ENCODE assay signal across 29 cellular contexts in genomic region chr20:11377761-11378160, GRCh38.
"Had no signal": no experiment of that assay in that cellular context is flagged by ENCODE, and none has a peak within 500 bp of the region (broad histone marks: within the 10 kb centered on the region; RNA-seq: fewer than 3 reads in every experiment).

No MANE protein-coding gene starts in this region.

- DNase-seq: hypothalamus; immature natural killer cell; kidney; left colon; left lung; lower lobe of right lung; naive thymus-derived CD8-positive, alpha-beta T cell; nucleus accumbens; pancreas; posterior cingulate gyrus; retina; right cardiac atrium; sigmoid colon; small intestine; spleen; stimulated activated CD4-positive, alpha-beta T cell treated with anti-CD3 and anti-CD28 coated beads, Interleukin-4, amount 100 ng/mL, for 24 hours; stimulated activated naive CD4-positive, alpha-beta T cell; tibial artery; trophoblast cell; upper lobe of right lung had no signal

- H3K36me3 Mint-ChIP-seq: immature natural killer cell; naive thymus-derived CD8-positive, alpha-beta T cell; stimulated activated effector memory CD8-positive, alpha-beta T cell treated with anti-CD3 and anti-CD28 coated beads, Interleukin-12 subunit alpha, Interleukin-12 subunit beta, amount 100 ng/mL, for 72 hours had no signal

- H3K27ac Mint-ChIP-seq: immature natural killer cell; nephron; stimulated activated effector memory CD8-positive, alpha-beta T cell treated with anti-CD3 and anti-CD28 coated beads, Interleukin-12 subunit alpha, Interleukin-12 subunit beta, amount 100 ng/mL, for 72 hours; stimulated activated naive CD8-positive, alpha-beta T cell treated with anti-CD3 and anti-CD28 coated beads, Interleukin-15, Interleukin-2, amounts not matched to agents 100 ng/mL and 50 ng/mL, for 24 hours had no signal

- H3K36me3 ChIP-seq: left lung, lower lobe of right lung, pancreas, prostate gland, sigmoid colon, spleen, suprapubic skin, thoracic aorta, tibial artery, upper lobe of right lung had no signal

- H3K9me3 ChIP-seq: lower lobe of right lung, pancreas, prostate gland, sigmoid colon, suprapubic skin, thoracic aorta, upper lobe of right lung had no signal

- H3K4me1 ChIP-seq: left lung, lower lobe of right lung, pancreas, prostate gland, sigmoid colon, spleen, upper lobe of right lung had no signal

- H3K4me3 Mint-ChIP-seq: immature natural killer cell; naive thymus-derived CD8-positive, alpha-beta T cell; nephron; neural crest cell; stimulated activated effector memory CD8-positive, alpha-beta T cell treated with anti-CD3 and anti-CD28 coated beads, Interleukin-12 subunit alpha, Interleukin-12 subunit beta, amount 100 ng/mL, for 72 hours; stimulated activated naive CD8-positive, alpha-beta T cell treated with anti-CD3 and anti-CD28 coated beads, Interleukin-15, Interleukin-2, amounts not matched to agents 100 ng/mL and 50 ng/mL, for 24 hours had no signal

- H3K27me3 ChIP-seq: left lung, pancreas, sigmoid colon, spleen, suprapubic skin, tibial artery, upper lobe of right lung had no signal

- H3K4me3 ChIP-seq: left lung, lower lobe of right lung, pancreas, prostate gland, sigmoid colon, spleen, suprapubic skin, thoracic aorta, tibial artery, upper lobe of right lung had no signal

- ATAC-seq: left colon; left lung; lower lobe of right lung; naive thymus-derived CD8-positive, alpha-beta T cell; pancreas; right cardiac atrium; stimulated activated effector memory CD8-positive, alpha-beta T cell treated with anti-CD3 and anti-CD28 coated beads, Interleukin-12 subunit alpha, Interleukin-12 subunit beta, amount 100 ng/mL, for 72 hours; upper lobe of right lung had no signal

- H3K27ac ChIP-seq: left lung, lower lobe of right lung, pancreas, prostate gland, sigmoid colon, spleen, suprapubic skin, thoracic aorta, tibial artery, upper lobe of right lung had no signal

- FAIRE-seq: islet of Langerhans, kidney, pancreas, small intestine, urothelium cell line had no signal

- H3K27me3 Mint-ChIP-seq: stimulated activated naive CD8-positive, alpha-beta T cell treated with anti-CD3 and anti-CD28 coated beads, Interleukin-15, Interleukin-2, amounts not matched to agents 100 ng/mL and 50 ng/mL, for 24 hours had no signal

- H3K4me1 Mint-ChIP-seq: immature natural killer cell; naive thymus-derived CD8-positive, alpha-beta T cell; stimulated activated effector memory CD8-positive, alpha-beta T cell treated with anti-CD3 and anti-CD28 coated beads, Interleukin-12 subunit alpha, Interleukin-12 subunit beta, amount 100 ng/mL, for 72 hours had no signal
